22 cellular contexts compared by ENCODE assay signal in genomic region chr20:63815869-63816268, GRCh38. TPM values are rescaled to one million over a fixed set of nuclear protein-coding genes. Genes with fewer than 3 reads are reported as not detected.
"Had no signal": no experiment of that assay in that cellular context is flagged by ENCODE, and none has a peak within 500 bp of the region (broad histone marks: within the 10 kb centered on the region; RNA-seq: fewer than 3 reads in every experiment).

No MANE protein-coding gene starts in this region.

- ATAC-seq: PC-3 had no signal

- H3K4me3 ChIP-seq: SJSA1, SK-N-MC had no signal

- H3K9ac ChIP-seq: KMS-11 had no signal

- DNase-seq: Kasumi-1; MM.1S; NCI-H1092 treated with DMSO at 0.1 percent for 48 hours; NCI-H1436; NCI-H187; NCI-H2029; NCI-H2081 treated with DMSO at 0.1 percent for 48 hours; NCI-H2171; NCI-H226; NCI-H510A; NCI-H524 treated with DMSO at 0.1 percent for 48 hours; NCI-H69; NCI-H774; NK-92 treated with Interleukin-12 subunit alpha and Interleukin-12 subunit beta, amount 100 ng/mL, for 24 hours; PC-3; SIG-M5 had no signal

- H3K36me3 ChIP-seq: SJSA1 had no signal

- H3K27me3 ChIP-seq: SJSA1 had no signal

- H3K4me2 ChIP-seq: KMS-11 had no signal

- H3K27ac ChIP-seq: KMS-11, RWPE1, SJSA1, SK-N-MC had no signal

- H3K9me3 ChIP-seq: SJSA1 had no signal

- H3K4me1 ChIP-seq: SJSA1 had no signal

RNA-seq across cellular contexts. Expression of gene ABHD16B, which starts 45.4 kb away (rescaled TPM):
- total RNA-seq: HT1080, M059J, PC-3, SJSA1 had no signal
